32 cellular contexts compared by ENCODE assay signal in genomic region chr1:180366386-180367068, GRCh38.
A peak's percentile ranks its signal among the peaks of the same experiment; 100 is the strongest.
DNase-seq lines count a peak whose midpoint lies in the region; ATAC-seq, FAIRE-seq and TF ChIP-seq lines count a peak whose summit lies in the region.
"Had no signal": no experiment of that assay in that cellular context is flagged by ENCODE, and none has a peak within 500 bp of the region (broad histone marks: within the 10 kb centered on the region; RNA-seq: fewer than 3 reads in every experiment).

No MANE protein-coding gene starts in this region.

- H3K27ac Mint-ChIP-seq in astrocyte (ENCODE audit: unreplicated experiment) = no peak overlapping the region
- H3K27ac Mint-ChIP-seq: activated CD4-positive, alpha-beta T cell treated with anti-CD3 and anti-CD28 coated beads, Interleukin-2, amount 10 ng/mL, durations not matched to agents 7 days and 5 days; activated naive CD8-positive, alpha-beta T cell treated with anti-CD3 and anti-CD28 coated beads, Interleukin-2, amount 10 ng/mL, durations not matched to agents 7 days and 5 days; CD4-positive, CD25-positive, alpha-beta regulatory T cell; neural progenitor cell; stimulated activated naive CD8-positive, alpha-beta T cell treated with anti-CD3 and anti-CD28 coated beads, Interleukin-15, amount 100 ng/mL, for 72 hours had no signal

- H3K36me3 Mint-ChIP-seq in astrocyte (ENCODE audit: low read depth, unreplicated experiment) = no peaks in the 10 kb centered on the region
- H3K36me3 Mint-ChIP-seq: neural progenitor cell had no signal

- H3K27me3 ChIP-seq in ACC112 (ENCODE audit: insufficient read depth, low read length) (no peaks in the 10 kb centered on the region), astrocyte (ENCODE audit: insufficient read depth, low read length) (no peaks in the 10 kb centered on the region)
- H3K27me3 ChIP-seq: neural progenitor cell, Peyer's patch, right atrium auricular region had no signal

- H3K9me3 Mint-ChIP-seq in astrocyte (ENCODE audit: unreplicated experiment) = no peaks in the 10 kb centered on the region
- H3K9me3 Mint-ChIP-seq: activated CD4-positive, alpha-beta T cell treated with anti-CD3 and anti-CD28 coated beads, Interleukin-2, amount 10 ng/mL, durations not matched to agents 7 days and 5 days; activated naive CD8-positive, alpha-beta T cell treated with anti-CD3 and anti-CD28 coated beads, Interleukin-2, amount 10 ng/mL, durations not matched to agents 7 days and 5 days; neural progenitor cell had no signal

- no peaks in the 10 kb centered on the region for H4K20me1 ChIP-seq in astrocyte (ENCODE audit: insufficient read depth, low read length)

- no peaks in the 10 kb centered on the region for H3K36me3 ChIP-seq in ACC112 (ENCODE audit: insufficient read depth, low read length)
- H3K36me3 ChIP-seq in HEK293 (ENCODE audit: control insufficient read depth in 2 of 2, insufficient read depth in 1 of 2, low read length in 2 of 2) = no peaks in the 10 kb centered on the region
- no peaks in the 10 kb centered on the region for H3K36me3 ChIP-seq in astrocyte (ENCODE audit: insufficient read depth, low read length)
- H3K36me3 ChIP-seq: HAP-1, left ventricle myocardium inferior, neural progenitor cell, Peyer's patch, right atrium auricular region had no signal

- no peak for ATAC-seq in GM21528 (IDR thresholded peaks at IDR 0.05; ENCODE audit: low FRiP score, unreplicated experiment)
- ATAC-seq: A549; HepG2; stimulated activated naive CD8-positive, alpha-beta T cell treated with anti-CD3 and anti-CD28 coated beads, Interleukin-15, amount 100 ng/mL, for 72 hours had no signal

- peaks cover 9% of the 10 kb centered on the region for H3K4me1 ChIP-seq in ACC112 (ENCODE audit: control insufficient read depth, insufficient read depth, low read length, unreplicated experiment)
- no peaks in the 10 kb centered on the region; the same call in 1 of the 2 replicates for H3K4me1 ChIP-seq in HEK293 (ENCODE audit: control insufficient read depth, insufficient read depth, low read length)
- no peaks in the 10 kb centered on the region for H3K4me1 ChIP-seq in astrocyte (ENCODE audit: insufficient read depth, low read length)
- H3K4me1 ChIP-seq: A549, HAP-1, left ventricle myocardium inferior, Peyer's patch, right atrium auricular region had no signal

- no peaks in the 10 kb centered on the region for H3K27me3 Mint-ChIP-seq in astrocyte (ENCODE audit: low read depth, unreplicated experiment)
- H3K27me3 Mint-ChIP-seq: activated CD4-positive, alpha-beta T cell treated with anti-CD3 and anti-CD28 coated beads, Interleukin-2, amount 10 ng/mL, durations not matched to agents 7 days and 5 days; activated naive CD8-positive, alpha-beta T cell treated with anti-CD3 and anti-CD28 coated beads, Interleukin-2, amount 10 ng/mL, durations not matched to agents 7 days and 5 days; CD4-positive, CD25-positive, alpha-beta regulatory T cell; stimulated activated naive CD8-positive, alpha-beta T cell treated with anti-CD3 and anti-CD28 coated beads, Interleukin-15, amount 100 ng/mL, for 72 hours had no signal

- TF ChIP-seq CTCF in HEK293 (tag by site-specific recombination; IDR thresholded peaks at IDR 0.05) (no peak), astrocyte (IDR thresholded peaks at IDR 0.05; ENCODE audit: insufficient read depth, low read depth, low read length) (no peak), fibroblast of the aortic adventitia (IDR thresholded peaks at IDR 0.05; ENCODE audit: insufficient read depth, low read length) (no peak)

- H3K79me2 ChIP-seq in ACC112 (ENCODE audit: control insufficient read depth, insufficient read depth, low read length, unreplicated experiment) = peaks cover 7% of the 10 kb centered on the region
- no peaks in the 10 kb centered on the region for H3K79me2 ChIP-seq in astrocyte (ENCODE audit: insufficient read depth, low read length)

- POLR2A ChIA-PET in HEK293 (lab: Yijun Ruan, JAX) = no interaction called here

- DNase-seq in astrocyte (ENCODE audit: low read depth) (peak; percentile 38), fibroblast of the aortic adventitia (ENCODE audit: low read depth) (peak; percentile 33), amygdala (lab: John Stamatoyannopoulos, UW) (no peak), KG1 (lab: John Stamatoyannopoulos, UW) (no peak)
- DNase-seq in activated CD4-positive, alpha-beta T cell treated with anti-CD3 and anti-CD28 coated beads for 4 hours = no peak
- DNase-seq: activated CD4-positive, alpha-beta T cell treated with anti-CD3 and anti-CD28 coated beads, Interleukin-2, amount 10 ng/mL, durations not matched to agents 7 days and 5 days; activated gamma-delta T cell; activated naive CD8-positive, alpha-beta T cell treated with anti-CD3 and anti-CD28 coated beads, Interleukin-2, amount 10 ng/mL, durations not matched to agents 7 days and 5 days; AML-193; CD4-positive, CD25-positive, alpha-beta regulatory T cell; islet precursor cell; left ventricle myocardium inferior; mesenchymal stem cell; MV-4-11; NCI-H1436; NCI-H2081; NCI-H226; NCI-H774; Peyer's patch; posterior cingulate gyrus; SIG-M5; stimulated activated naive CD8-positive, alpha-beta T cell treated with anti-CD3 and anti-CD28 coated beads, Interleukin-15, amount 100 ng/mL, for 72 hours; SW 1271 had no signal

- no peak overlapping the region for H3K4me3 ChIP-seq in ACC112 (ENCODE audit: low read depth, low read length)
- no peak overlapping the region for H3K4me3 ChIP-seq in HEK293 (ENCODE audit: low read depth, low read length)
- no peak overlapping the region for H3K4me3 ChIP-seq in astrocyte (ENCODE audit: insufficient read depth, low read depth, low read length)
- no peak overlapping the region for H3K4me3 ChIP-seq in fibroblast of the aortic adventitia (ENCODE audit: low read depth, low read length)
- H3K4me3 ChIP-seq: A549, HAP-1, left ventricle myocardium inferior, neural progenitor cell, Peyer's patch, right atrium auricular region had no signal

- no peak for FAIRE-seq in astrocyte (lab: Jason Lieb, UNC)
- FAIRE-seq: A549, HepG2, urothelium cell line had no signal

- H3K4me1 Mint-ChIP-seq in astrocyte (ENCODE audit: low read depth, unreplicated experiment) = peaks cover 2% of the 10 kb centered on the region
- H3K4me1 Mint-ChIP-seq: activated CD4-positive, alpha-beta T cell treated with anti-CD3 and anti-CD28 coated beads, Interleukin-2, amount 10 ng/mL, durations not matched to agents 7 days and 5 days; activated naive CD8-positive, alpha-beta T cell treated with anti-CD3 and anti-CD28 coated beads, Interleukin-2, amount 10 ng/mL, durations not matched to agents 7 days and 5 days; neural progenitor cell had no signal

- H2AFZ ChIP-seq in ACC112 (ENCODE audit: low read length, unreplicated experiment) (no peak overlapping the region), astrocyte (ENCODE audit: low read depth, low read length) (no peak overlapping the region)
- H2AFZ ChIP-seq: neural progenitor cell had no signal

- H3K4me3 Mint-ChIP-seq in astrocyte (ENCODE audit: unreplicated experiment) = no peak overlapping the region
- H3K4me3 Mint-ChIP-seq: activated CD4-positive, alpha-beta T cell treated with anti-CD3 and anti-CD28 coated beads, Interleukin-2, amount 10 ng/mL, durations not matched to agents 7 days and 5 days; activated naive CD8-positive, alpha-beta T cell treated with anti-CD3 and anti-CD28 coated beads, Interleukin-2, amount 10 ng/mL, durations not matched to agents 7 days and 5 days; CD4-positive, CD25-positive, alpha-beta regulatory T cell; neural progenitor cell; stimulated activated naive CD8-positive, alpha-beta T cell treated with anti-CD3 and anti-CD28 coated beads, Interleukin-15, amount 100 ng/mL, for 72 hours had no signal

- peak overlapping the region; percentile 33 for H3K4me2 ChIP-seq in astrocyte (ENCODE audit: low read length)
- H3K4me2 ChIP-seq: A549, neural progenitor cell had no signal

- no peaks in the 10 kb centered on the region for H3K9me3 ChIP-seq in HEK293 (ENCODE audit: control insufficient read depth, insufficient read depth, low read depth, low read length)
- H3K9me3 ChIP-seq in astrocyte (ENCODE audit: insufficient read depth, low read depth, low read length) = no peaks in the 10 kb centered on the region
- H3K9me3 ChIP-seq: A549, HAP-1, Peyer's patch, right atrium auricular region had no signal

- CTCF ChIA-PET in HEK293 (lab: Yijun Ruan, JAX) = interaction anchor here (0.9 to 1.3 kb wide), 2 partner anchors 13 to 179 kb away, joined by 3 to 4 read pairs; no protein-coding TSS in a partner anchor

- peak overlapping the region; percentile 38 for H3K9ac ChIP-seq in astrocyte (ENCODE audit: low read length)
- H3K9ac ChIP-seq: neural progenitor cell had no signal

- H3K27ac ChIP-seq in ACC112 (ENCODE audit: low read depth, low read length) = peak overlapping the region; percentile 34
- H3K27ac ChIP-seq in HEK293 (ENCODE audit: extremely low read depth, low read depth, low read length) = no peak overlapping the region
- peak overlapping the region; percentile 60 for H3K27ac ChIP-seq in astrocyte (ENCODE audit: low read depth, low read length)
- H3K27ac ChIP-seq: A549, left ventricle myocardium inferior, neural progenitor cell, Peyer's patch, right atrium auricular region had no signal

TF ChIP-seq in HEK293, 187 proteins besides CTCF, POLR2A, EP300 and RAD21:
- 0 out of 2 replicates have a peak, but pooled peaks have one; percentile 11 for TF ChIP-seq PRDM6 (tag by site-specific recombination; IDR thresholded peaks at IDR 0.05)
- no peak for TF ChIP-seq ZNF23 (tag by site-specific recombination; IDR thresholded peaks at IDR 0.05; ENCODE audit: borderline replicate concordance)

Comparison
In these comparisons a context has a peak if more than half of its experiments do, and no peak if none do; other contexts are left out.
1. DNase-seq: peak in astrocyte (single experiment) and fibroblast of the aortic adventitia (single experiment); none in amygdala (0 of 56), activated CD4-positive, alpha-beta T cell treated with anti-CD3 and anti-CD28 coated beads for 4 hours (0 of 2) and KG1 (single experiment).